Comparison of ENCODE assay signal across 2 cellular contexts in genomic region chr7:138352570-138353461, GRCh38.
TF ChIP-seq lines count a peak whose summit lies in the region.

No MANE protein-coding gene starts in this region.

TF ChIP-seq in K562, 482 proteins besides CTCF, POLR2A, EP300 and RAD21 (continued from another document and continues in another):
- TF ChIP-seq CUX1 (CRISPR knock-in tag; IDR thresholded peaks at IDR 0.05) (0 out of 2 replicates have a peak, but pooled peaks have one; percentile 52), FOXP1 (CRISPR knock-in tag; IDR thresholded peaks at IDR 0.05) (no peak), TAF9B (IDR thresholded peaks at IDR 0.05; ENCODE audit: partially characterized antibody) (peak; percentile 83), RBM34 (IDR thresholded peaks at IDR 0.05; ENCODE audit: borderline replicate concordance, insufficient read depth, low read length) (no peak), BHLHE40 (IDR thresholded peaks at IDR 0.05; ENCODE audit: low read length) (peak; percentile 76), STAT5B (CRISPR knock-in tag; IDR thresholded peaks at IDR 0.05) (no peak), MAFG (tag; conservative IDR thresholded peaks at IDR 0.05) (peak; percentile 30; the same call in 1 of the 2 replicates), SP1 (CRISPR knock-in tag; IDR thresholded peaks at IDR 0.05) (peak; percentile 79; the same call in 1 of the 2 replicates), ETS2 (tag; IDR thresholded peaks at IDR 0.05; ENCODE audit: borderline replicate concordance, poor library complexity, severe bottlenecking) (no peak), DLX4 (CRISPR knock-in tag; IDR thresholded peaks at IDR 0.05) (no peak), TFAP4 (CRISPR knock-in tag; IDR thresholded peaks at IDR 0.05; ENCODE audit: borderline replicate concordance) (peak; percentile 92), EHMT2 (IDR thresholded peaks at IDR 0.05) (peak; percentile 86), DACH1 (IDR thresholded peaks at IDR 0.05; ENCODE audit: partially characterized antibody) (no peak), SMARCA5 (IDR thresholded peaks at IDR 0.05) (no peak), HMG20A (CRISPR knock-in tag; conservative IDR thresholded peaks at IDR 0.05) (no peak), ELK1 (CRISPR knock-in tag; IDR thresholded peaks at IDR 0.05) (no peak), ZNF347 (CRISPR knock-in tag; IDR thresholded peaks at IDR 0.05; ENCODE audit: low read depth) (no peak)

TF ChIP-seq in HepG2, 621 proteins besides CTCF, POLR2A, EP300 and RAD21 (continued from another document and continues in another):
- TF ChIP-seq ZNF609 (CRISPR knock-in tag; IDR thresholded peaks at IDR 0.05; ENCODE audit: borderline replicate concordance): peak; percentile 79; the same call in 1 of the 2 replicates
- peak; percentile 93; the same call in 1 of the 2 replicates for TF ChIP-seq ZBTB43 (CRISPR knock-in tag; conservative IDR thresholded peaks at IDR 0.05)
- TF ChIP-seq ZKSCAN8 (CRISPR knock-in tag; IDR thresholded peaks at IDR 0.05; ENCODE audit: borderline replicate concordance): peak; percentile 91
- TF ChIP-seq TCF12 (IDR thresholded peaks at IDR 0.05): no peak
- peak; percentile 69; the same call in 1 of the 2 replicates for TF ChIP-seq TCF12 (CRISPR knock-in tag; IDR thresholded peaks at IDR 0.05)
- peak; percentile 26; the same call in 1 of the 2 replicates for TF ChIP-seq ZNF639 (CRISPR knock-in tag; conservative IDR thresholded peaks at IDR 0.05)
- TF ChIP-seq KLF11 (CRISPR knock-in tag; IDR thresholded peaks at IDR 0.05): peak; percentile 80; the same call in 1 of the 2 replicates
- peak; percentile 92 for TF ChIP-seq KDM1A (CRISPR knock-in tag; IDR thresholded peaks at IDR 0.05)
- TF ChIP-seq THAP9 (CRISPR knock-in tag; IDR thresholded peaks at IDR 0.05; ENCODE audit: borderline replicate concordance): peak; percentile 69; the same call in 1 of the 2 replicates
- no peak for TF ChIP-seq ZNF274 (CRISPR knock-in tag; IDR thresholded peaks at IDR 0.05)
- TF ChIP-seq SMAD1 (CRISPR knock-in tag; IDR thresholded peaks at IDR 0.05; ENCODE audit: borderline replicate concordance, low read depth): no peak
- peak; percentile 69; the same call in 1 of the 2 replicates for TF ChIP-seq ZIK1 (CRISPR knock-in tag; IDR thresholded peaks at IDR 0.05; ENCODE audit: borderline replicate concordance, low read depth)
- TF ChIP-seq MBNL3 (CRISPR knock-in tag; conservative IDR thresholded peaks at IDR 0.05): no peak
- peak; percentile 64; the same call in 1 of the 2 replicates for TF ChIP-seq ZNF451 (CRISPR knock-in tag; IDR thresholded peaks at IDR 0.05)
- TF ChIP-seq HIVEP1 (CRISPR knock-in tag; IDR thresholded peaks at IDR 0.05): peak; percentile 67; the same call in 1 of the 2 replicates
- TF ChIP-seq CREM (IDR thresholded peaks at IDR 0.05): peak; percentile 93
- TF ChIP-seq CREM (CRISPR knock-in tag; IDR thresholded peaks at IDR 0.05): no peak
- TF ChIP-seq ZNF512B (CRISPR knock-in tag; IDR thresholded peaks at IDR 0.05; ENCODE audit: borderline replicate concordance): peak; percentile 40; the same call in 1 of the 2 replicates
- no peak for TF ChIP-seq KLF15 (CRISPR knock-in tag; IDR thresholded peaks at IDR 0.05; ENCODE audit: borderline replicate concordance)
- no peak for TF ChIP-seq PCBP1 (IDR thresholded peaks at IDR 0.05; ENCODE audit: borderline replicate concordance, low read depth, low read length)
- no peak for TF ChIP-seq PLRG1 (conservative IDR thresholded peaks at IDR 0.05)
- peak; percentile 32; the same call in 1 of the 2 replicates for TF ChIP-seq MAF1 (CRISPR knock-in tag; IDR thresholded peaks at IDR 0.05; ENCODE audit: borderline replicate concordance)
- TF ChIP-seq MEF2D (CRISPR knock-in tag; IDR thresholded peaks at IDR 0.05): peak; percentile 88
- TF ChIP-seq ZNF138 (CRISPR knock-in tag; IDR thresholded peaks at IDR 0.05; ENCODE audit: low read depth): no peak
- TF ChIP-seq HOMEZ (CRISPR knock-in tag; IDR thresholded peaks at IDR 0.05; ENCODE audit: low read depth): peak; percentile 97
- no peak for TF ChIP-seq GLMP (CRISPR knock-in tag; IDR thresholded peaks at IDR 0.05; ENCODE audit: borderline replicate concordance)
- peak; percentile 78; the same call in 1 of the 2 replicates for TF ChIP-seq NR2F2 (IDR thresholded peaks at IDR 0.05; ENCODE audit: borderline replicate concordance, low read depth)
- no peak for TF ChIP-seq SUZ12 (IDR thresholded peaks at IDR 0.05; ENCODE audit: low read depth, low read length)
- no peak for TF ChIP-seq ZNF556 (CRISPR knock-in tag; IDR thresholded peaks at IDR 0.05; ENCODE audit: borderline replicate concordance)
- no peak for TF ChIP-seq ZSCAN22 (CRISPR knock-in tag; IDR thresholded peaks at IDR 0.05)
- peak; percentile 69; the same call in 1 of the 2 replicates for TF ChIP-seq TFAP4 (IDR thresholded peaks at IDR 0.05; ENCODE audit: borderline replicate concordance, low read depth)
- peak; percentile 99 for TF ChIP-seq ATF3 (CRISPR knock-in tag; IDR thresholded peaks at IDR 0.05)
- TF ChIP-seq TOPORS (CRISPR knock-in tag; IDR thresholded peaks at IDR 0.05): no peak
- peak; percentile 58 for TF ChIP-seq STAG1 (CRISPR knock-in tag; IDR thresholded peaks at IDR 0.05)
- peak; percentile 81 for TF ChIP-seq ZNF709 (CRISPR knock-in tag; IDR thresholded peaks at IDR 0.05)
- peak; percentile 75; the same call in 1 of the 2 replicates for TF ChIP-seq ZC3H4 (CRISPR knock-in tag; IDR thresholded peaks at IDR 0.05; ENCODE audit: borderline replicate concordance)
- TF ChIP-seq ATF1 (CRISPR knock-in tag; IDR thresholded peaks at IDR 0.05): peak; percentile 69; the same call in 1 of the 2 replicates
